ENCODE assay signal across 7 cellular contexts in genomic region chr13:40662866-40663265, GRCh38. TPM values are rescaled to one million over a fixed set of nuclear protein-coding genes. Genes with fewer than 3 reads are reported as not detected.
DNase-seq lines count a peak whose midpoint lies in the region; ATAC-seq and TF ChIP-seq lines count a peak whose summit lies in the region.

No MANE protein-coding gene starts in this region.

- peaks cover 32% of the 10 kb centered on the region for H3K36me3 Mint-ChIP-seq in activated T-helper 1 cell treated with anti-CD3 and anti-CD28 coated beads, Interleukin-12 subunit alpha, Interleukin-12 subunit beta, Interleukin-2, Interleukin-4 antibody, amounts not matched to agents 30 ng/mL and 10 ng/mL and 1 ng/mL, durations not matched to agents 14 hours and 24 hours and 36 hours (ENCODE audit: low read depth)

- ATAC-seq in GM18873 (IDR thresholded peaks at IDR 0.05; ENCODE audit: low FRiP score, unreplicated experiment) (peak; percentile 40), HG02840 (IDR thresholded peaks at IDR 0.05; ENCODE audit: low FRiP score, unreplicated experiment) (peak; percentile 20), omental fat pad (ENCODE audit: low FRiP score) (no peak), left lobe of liver (no peak)

- peaks cover 58% of the 10 kb centered on the region for H3K4me1 Mint-ChIP-seq in activated T-helper 1 cell treated with anti-CD3 and anti-CD28 coated beads, Interleukin-12 subunit alpha, Interleukin-12 subunit beta, Interleukin-2, Interleukin-4 antibody, amounts not matched to agents 30 ng/mL and 10 ng/mL and 1 ng/mL, durations not matched to agents 14 hours and 24 hours and 36 hours (ENCODE audit: low read depth)

- H3K27me3 Mint-ChIP-seq in activated T-helper 1 cell treated with anti-CD3 and anti-CD28 coated beads, Interleukin-12 subunit alpha, Interleukin-12 subunit beta, Interleukin-2, Interleukin-4 antibody, amounts not matched to agents 30 ng/mL and 10 ng/mL and 1 ng/mL, durations not matched to agents 14 hours and 24 hours and 36 hours (ENCODE audit: insufficient read depth) = peaks cover 2% of the 10 kb centered on the region

- H3K9me3 Mint-ChIP-seq in activated T-helper 1 cell treated with anti-CD3 and anti-CD28 coated beads, Interleukin-12 subunit alpha, Interleukin-12 subunit beta, Interleukin-2, Interleukin-4 antibody, amounts not matched to agents 30 ng/mL and 10 ng/mL and 1 ng/mL, durations not matched to agents 14 hours and 24 hours and 36 hours = no peaks in the 10 kb centered on the region

- no peak for DNase-seq in activated T-helper 1 cell treated with anti-CD3 and anti-CD28 coated beads, Interleukin-12 subunit alpha, Interleukin-12 subunit beta, Interleukin-2, Interleukin-4 antibody, amounts not matched to agents 30 ng/mL and 10 ng/mL and 1 ng/mL, durations not matched to agents 14 hours and 24 hours and 36 hours (ENCODE audit: low spot score)
- peak; percentile 21 for DNase-seq in medulla oblongata (ENCODE audit: extremely low spot score)
- DNase-seq in omental fat pad (ENCODE audit: low spot score) = no peak
- DNase-seq in left lobe of liver (ENCODE audit: low spot score) = no peak
- DNase-seq in foreskin melanocyte = no peak

- H3K4me3 Mint-ChIP-seq in activated T-helper 1 cell treated with anti-CD3 and anti-CD28 coated beads, Interleukin-12 subunit alpha, Interleukin-12 subunit beta, Interleukin-2, Interleukin-4 antibody, amounts not matched to agents 30 ng/mL and 10 ng/mL and 1 ng/mL, durations not matched to agents 14 hours and 24 hours and 36 hours = peak overlapping the region; percentile 90

- peak overlapping the region; percentile 94 for H3K27ac Mint-ChIP-seq in activated T-helper 1 cell treated with anti-CD3 and anti-CD28 coated beads, Interleukin-12 subunit alpha, Interleukin-12 subunit beta, Interleukin-2, Interleukin-4 antibody, amounts not matched to agents 30 ng/mL and 10 ng/mL and 1 ng/mL, durations not matched to agents 14 hours and 24 hours and 36 hours

- no peak for TF ChIP-seq CTCF in omental fat pad (IDR thresholded peaks at IDR 0.05)

- intact Hi-C loops in activated T-helper 1 cell treated with anti-CD3 and anti-CD28 coated beads, Interleukin-12 subunit alpha, Interleukin-12 subunit beta, Interleukin-2, Interleukin-4 antibody, amounts not matched to agents 30 ng/mL and 10 ng/mL and 1 ng/mL, durations not matched to agents 14 hours and 24 hours and 36 hours (cut with micrococcal nuclease) = loop anchor here (1.0 to 5.0 kb wide), 22 partner anchors 10 to 886 kb away; partner anchors contain the start of gene ELF1

RNA-seq across cellular contexts. Expression of gene FOXO1, which starts 3.6 kb away (rescaled TPM):
- 41.9 and 43.1 TPM in 2 replicates for total RNA-seq in activated T-helper 1 cell treated with anti-CD3 and anti-CD28 coated beads, Interleukin-12 subunit alpha, Interleukin-12 subunit beta, Interleukin-2, Interleukin-4 antibody, amounts not matched to agents 30 ng/mL and 10 ng/mL and 1 ng/mL, durations not matched to agents 14 hours and 24 hours and 36 hours
- total RNA-seq in omental fat pad = 100 to 1,000 TPM in 1 of 4 donors, 10 to 100 TPM in 3; 65.7 to 111 (median 87.5) TPM
- 13.3 TPM for total RNA-seq in left lobe of liver

Comparison
In these comparisons a context has a peak if more than half of its experiments do, and no peak if none do; other contexts are left out.
1. ATAC-seq: peak in GM18873 (single experiment) and HG02840 (single experiment); none in omental fat pad (single experiment) and left lobe of liver (single experiment).